27 cellular contexts compared by ENCODE assay signal in the genomic region with DNA sequence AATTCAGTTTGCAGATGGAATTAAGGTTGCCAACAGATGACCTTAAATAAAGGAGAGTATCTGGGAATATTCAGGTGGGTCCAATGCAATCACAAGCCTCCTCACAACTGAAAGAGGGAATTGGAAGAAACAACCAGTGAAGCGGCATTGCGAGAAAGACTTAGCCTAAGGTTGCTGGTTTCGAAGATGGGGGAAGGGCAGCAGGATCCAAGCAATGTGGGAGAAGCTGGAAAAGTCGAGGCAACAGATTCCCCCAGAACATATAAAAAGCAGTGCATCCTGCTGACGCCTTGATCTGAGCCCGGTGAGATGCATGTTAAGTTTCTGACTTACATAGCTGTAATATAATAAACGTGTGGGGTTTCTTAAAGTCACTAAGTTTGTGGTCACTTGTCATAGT.
"Had no signal": no experiment of that assay in that cellular context is flagged by ENCODE, and none has a peak within 500 bp of the region (broad histone marks: within the 10 kb centered on the region; RNA-seq: fewer than 3 reads in every experiment).

No MANE protein-coding gene starts in this region.

- H3K36me3 Mint-ChIP-seq: mesothelial cell of epicardium; naive B cell; natural killer cell; neural progenitor cell; stimulated activated naive B cell treated with anti-CD40 and anti-IgM and Interleukin-4, amounts not matched to agents 10 μg/mL and 1 μg/mL and 100 μg/mL, for 72 hours had no signal

- H3K27ac Mint-ChIP-seq: mesothelial cell of epicardium; natural killer cell; nephron progenitor cell; neural progenitor cell; progenitor cell of endocrine pancreas; stimulated activated naive B cell treated with anti-CD40 and anti-IgM and Interleukin-4, amounts not matched to agents 10 μg/mL and 1 μg/mL and 100 μg/mL, for 72 hours had no signal

- H3K27ac ChIP-seq: left ventricle myocardium inferior, neural progenitor cell, neutrophil, ovary, right atrium auricular region, skin epidermis, stomach, thoracic aorta, tibial artery, upper lobe of right lung had no signal

- H3K9me3 Mint-ChIP-seq: mesothelial cell of epicardium; naive B cell; natural killer cell; neural progenitor cell; stimulated activated naive B cell treated with anti-CD40 and anti-IgM and Interleukin-4, amounts not matched to agents 10 μg/mL and 1 μg/mL and 100 μg/mL, for 72 hours had no signal

- ATAC-seq: natural killer cell; sciatic nerve; stimulated activated naive B cell treated with anti-CD40 and anti-IgM and Interleukin-4, amounts not matched to agents 10 μg/mL and 1 μg/mL and 100 μg/mL, for 72 hours; stimulated activated naive CD8-positive, alpha-beta T cell treated with anti-CD3 and anti-CD28 coated beads, Interleukin-15, Interleukin-2, amounts not matched to agents 100 U/mL and 50 U/mL, for 24 hours; upper lobe of right lung had no signal

- H3K36me3 ChIP-seq: left ventricle myocardium inferior, neural progenitor cell, neutrophil, ovary, right atrium auricular region, stomach, thoracic aorta, tibial artery, upper lobe of right lung had no signal

- H3K9ac ChIP-seq: neural progenitor cell had no signal

- H3K4me2 ChIP-seq: neural progenitor cell had no signal

- H3K4me3 Mint-ChIP-seq: mesothelial cell of epicardium; naive B cell; natural killer cell; nephron progenitor cell; neural progenitor cell; stimulated activated naive B cell treated with anti-CD40 and anti-IgM and Interleukin-4, amounts not matched to agents 10 μg/mL and 1 μg/mL and 100 μg/mL, for 72 hours had no signal

- H3K4me3 ChIP-seq: left ventricle myocardium inferior, lung, neural progenitor cell, ovary, right atrium auricular region, skin epidermis, stomach, thoracic aorta, tibial artery, upper lobe of right lung had no signal

- H3K9me3 ChIP-seq: left ventricle myocardium inferior, neutrophil, ovary, right atrium auricular region, stomach, thoracic aorta, tibial artery, upper lobe of right lung had no signal

- DNase-seq: islet precursor cell; left ventricle myocardium inferior; mesendoderm; naive B cell; natural killer cell; nephron progenitor cell; occipital lobe; ovary; stimulated activated CD4-positive, alpha-beta T cell treated with anti-CD3 and anti-CD28 coated beads, Interleukin-12 subunit alpha, Interleukin-12 subunit beta, amount 100 ng/mL, for 4 hours; stimulated activated CD4-positive, alpha-beta T cell treated with anti-CD3 and anti-CD28 coated beads, Interleukin-15, amount 100 ng/mL, for 24 hours; stimulated activated CD4-positive, alpha-beta T cell treated with anti-CD3 and anti-CD28 coated beads, Interleukin-2, amount 100 ng/mL, for 24 hours; stimulated activated CD4-positive, alpha-beta T cell treated with anti-CD3 and anti-CD28 coated beads, Interleukin-4, amount 100 ng/mL, for 1 hour; stimulated activated naive B cell treated with anti-CD40 and anti-IgM and Interleukin-4, amounts not matched to agents 10 μg/mL and 1 μg/mL and 100 μg/mL, for 72 hours; stimulated activated naive CD8-positive, alpha-beta T cell treated with anti-CD3 and anti-CD28 coated beads, Interleukin-15, Interleukin-2, amounts not matched to agents 100 U/mL and 50 U/mL, for 24 hours; stomach; tibial artery; trophoblast cell; upper lobe of right lung had no signal

- H3K4me1 Mint-ChIP-seq: mesothelial cell of epicardium; naive B cell; natural killer cell; stimulated activated naive B cell treated with anti-CD40 and anti-IgM and Interleukin-4, amounts not matched to agents 10 μg/mL and 1 μg/mL and 100 μg/mL, for 72 hours had no signal

- H3K4me1 ChIP-seq: left ventricle myocardium inferior, right atrium auricular region, stomach, tibial artery, upper lobe of right lung had no signal

- H3K27me3 ChIP-seq: ovary, right atrium auricular region, tibial artery, upper lobe of right lung had no signal
